Comparison of ENCODE assay signal across 26 cellular contexts in the genomic region with DNA sequence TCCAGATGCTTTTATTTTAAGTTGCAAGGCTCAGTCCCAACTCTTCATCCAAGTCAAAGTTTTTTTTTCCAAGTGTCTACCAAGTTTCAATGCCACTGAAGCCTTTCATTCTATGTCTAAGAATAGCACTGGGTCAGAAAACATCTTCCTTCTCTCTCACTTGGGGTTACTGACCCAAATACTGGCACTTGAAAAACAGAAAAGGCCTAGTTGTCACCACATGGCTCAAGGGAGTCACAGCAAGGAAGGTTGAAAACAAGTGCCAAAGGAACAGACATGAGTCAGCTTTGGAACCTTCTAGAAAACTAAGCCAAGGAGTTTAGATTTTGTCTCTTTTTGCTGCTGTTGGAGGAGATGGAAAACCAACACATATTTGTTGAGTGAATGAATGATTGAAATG.
"Had no signal": no experiment of that assay in that cellular context is flagged by ENCODE, and none has a peak within 500 bp of the region (broad histone marks: within the 10 kb centered on the region; RNA-seq: fewer than 3 reads in every experiment).

No MANE protein-coding gene starts in this region.

- H3K4me2 ChIP-seq: neural progenitor cell, SK-N-SH had no signal

- H3K36me3 ChIP-seq: ascending aorta, brain microvascular endothelial cell, esophagus muscularis mucosa, heart left ventricle, lower lobe of right lung, neural progenitor cell, stomach had no signal

- H3K27me3 Mint-ChIP-seq: type B pancreatic cell had no signal

- H2AFZ ChIP-seq: neural progenitor cell had no signal

- ATAC-seq: activated CD4-positive, CD25-positive, alpha-beta regulatory T cell treated with anti-CD3 and anti-CD28 coated beads, Interleukin-2, amount 50 U/mL, for 24 hours; activated CD8-positive, alpha-beta T cell treated with anti-CD3 and anti-CD28 coated beads for 36 hours; activated naive CD8-positive, alpha-beta T cell treated with anti-CD3 and anti-CD28 coated beads, Interleukin-2, amount 50 U/mL, for 24 hours; left colon; lower lobe of right lung; naive thymus-derived CD8-positive, alpha-beta T cell; stimulated activated memory B cell treated with anti-CD40 and anti-IgM and Interleukin-4, amounts not matched to agents 10 μg/mL and 1 μg/mL and 100 μg/mL, for 72 hours had no signal

- H3K9me3 ChIP-seq: ascending aorta, esophagus muscularis mucosa, heart left ventricle, lower lobe of right lung, SK-N-SH, stomach, testis had no signal

- H3K4me1 Mint-ChIP-seq: naive thymus-derived CD8-positive, alpha-beta T cell; neural progenitor cell; stimulated activated memory B cell treated with anti-CD40 and anti-IgM and Interleukin-4, amounts not matched to agents 10 μg/mL and 1 μg/mL and 100 μg/mL, for 72 hours had no signal

- H3K27ac Mint-ChIP-seq: activated CD4-positive, alpha-beta T cell treated with anti-CD3 and anti-CD28 coated beads, Interleukin-2, amount 10 ng/mL, durations not matched to agents 24 days and 14 days; activated CD8-positive, alpha-beta T cell treated with anti-CD3 and anti-CD28 coated beads for 36 hours; activated naive CD8-positive, alpha-beta T cell treated with anti-CD3 and anti-CD28 coated beads, Interleukin-2, amount 50 U/mL, for 24 hours; activated T-helper 1 cell treated with anti-CD3 and anti-CD28 coated beads, Interleukin-12 subunit alpha, Interleukin-12 subunit beta, Interleukin-2, Interleukin-4 antibody, amounts not matched to agents 30 ng/mL and 10 ng/mL and 1 ng/mL, durations not matched to agents 14 hours and 24 hours and 36 hours; naive thymus-derived CD8-positive, alpha-beta T cell; neural progenitor cell; progenitor cell of endocrine pancreas; stimulated activated memory B cell treated with anti-CD40 and anti-IgM and Interleukin-4, amounts not matched to agents 10 μg/mL and 1 μg/mL and 100 μg/mL, for 72 hours; type B pancreatic cell had no signal

- H3K36me3 Mint-ChIP-seq: naive thymus-derived CD8-positive, alpha-beta T cell; neural progenitor cell; stimulated activated memory B cell treated with anti-CD40 and anti-IgM and Interleukin-4, amounts not matched to agents 10 μg/mL and 1 μg/mL and 100 μg/mL, for 72 hours; type B pancreatic cell had no signal

- H3K9ac ChIP-seq: neural progenitor cell, SK-N-SH had no signal

- H3K4me3 Mint-ChIP-seq: activated CD4-positive, alpha-beta T cell treated with anti-CD3 and anti-CD28 coated beads, Interleukin-2, amount 10 ng/mL, durations not matched to agents 24 days and 14 days; activated CD8-positive, alpha-beta T cell treated with anti-CD3 and anti-CD28 coated beads for 36 hours; activated naive CD8-positive, alpha-beta T cell treated with anti-CD3 and anti-CD28 coated beads, Interleukin-2, amount 50 U/mL, for 24 hours; activated T-helper 1 cell treated with anti-CD3 and anti-CD28 coated beads, Interleukin-12 subunit alpha, Interleukin-12 subunit beta, Interleukin-2, Interleukin-4 antibody, amounts not matched to agents 30 ng/mL and 10 ng/mL and 1 ng/mL, durations not matched to agents 14 hours and 24 hours and 36 hours; naive thymus-derived CD8-positive, alpha-beta T cell; neural progenitor cell; stimulated activated memory B cell treated with anti-CD40 and anti-IgM and Interleukin-4, amounts not matched to agents 10 μg/mL and 1 μg/mL and 100 μg/mL, for 72 hours; type B pancreatic cell had no signal

- H3K27me3 ChIP-seq: ascending aorta, brain microvascular endothelial cell, esophagus muscularis mucosa, heart left ventricle, neural progenitor cell, stomach, testis had no signal

- DNase-seq: activated CD4-positive, alpha-beta T cell treated with anti-CD3 and anti-CD28 coated beads, Interleukin-2, amount 10 ng/mL, durations not matched to agents 24 days and 14 days; activated CD8-positive, alpha-beta T cell treated with anti-CD3 and anti-CD28 coated beads for 36 hours; activated gamma-delta T cell; activated naive CD4-positive, alpha-beta T cell treated with anti-CD3 and anti-CD28 coated beads, Interleukin-2, amount 50 U/mL, for 16 hours; activated naive CD8-positive, alpha-beta T cell treated with anti-CD3 and anti-CD28 coated beads, Interleukin-2, amount 50 U/mL, for 24 hours; brain microvascular endothelial cell; central memory CD4-positive, alpha-beta T cell; left colon; lower lobe of right lung; naive thymus-derived CD8-positive, alpha-beta T cell; SK-N-SH; stimulated activated CD4-positive, alpha-beta T cell treated with anti-CD3 and anti-CD28 coated beads, Interleukin-15, amount 100 ng/mL, for 24 hours; stomach; T-helper 2 cell; testis had no signal

- H3K4me1 ChIP-seq: lower lobe of right lung, neural progenitor cell had no signal

- H3K27ac ChIP-seq: brain microvascular endothelial cell, esophagus muscularis mucosa, lower lobe of right lung, neural progenitor cell, stomach, testis, VCaP had no signal

- H3K4me3 ChIP-seq: ascending aorta, esophagus muscularis mucosa, heart left ventricle, lower lobe of right lung, neural progenitor cell, skin epidermis, stomach, testis had no signal

- H3K9me3 Mint-ChIP-seq: activated CD8-positive, alpha-beta T cell treated with anti-CD3 and anti-CD28 coated beads for 36 hours; activated T-helper 1 cell treated with anti-CD3 and anti-CD28 coated beads, Interleukin-12 subunit alpha, Interleukin-12 subunit beta, Interleukin-2, Interleukin-4 antibody, amounts not matched to agents 30 ng/mL and 10 ng/mL and 1 ng/mL, durations not matched to agents 14 hours and 24 hours and 36 hours; naive thymus-derived CD8-positive, alpha-beta T cell; neural progenitor cell; stimulated activated memory B cell treated with anti-CD40 and anti-IgM and Interleukin-4, amounts not matched to agents 10 μg/mL and 1 μg/mL and 100 μg/mL, for 72 hours had no signal
